Comparison of ENCODE assay signal across 9 cellular contexts in the genomic region with DNA sequence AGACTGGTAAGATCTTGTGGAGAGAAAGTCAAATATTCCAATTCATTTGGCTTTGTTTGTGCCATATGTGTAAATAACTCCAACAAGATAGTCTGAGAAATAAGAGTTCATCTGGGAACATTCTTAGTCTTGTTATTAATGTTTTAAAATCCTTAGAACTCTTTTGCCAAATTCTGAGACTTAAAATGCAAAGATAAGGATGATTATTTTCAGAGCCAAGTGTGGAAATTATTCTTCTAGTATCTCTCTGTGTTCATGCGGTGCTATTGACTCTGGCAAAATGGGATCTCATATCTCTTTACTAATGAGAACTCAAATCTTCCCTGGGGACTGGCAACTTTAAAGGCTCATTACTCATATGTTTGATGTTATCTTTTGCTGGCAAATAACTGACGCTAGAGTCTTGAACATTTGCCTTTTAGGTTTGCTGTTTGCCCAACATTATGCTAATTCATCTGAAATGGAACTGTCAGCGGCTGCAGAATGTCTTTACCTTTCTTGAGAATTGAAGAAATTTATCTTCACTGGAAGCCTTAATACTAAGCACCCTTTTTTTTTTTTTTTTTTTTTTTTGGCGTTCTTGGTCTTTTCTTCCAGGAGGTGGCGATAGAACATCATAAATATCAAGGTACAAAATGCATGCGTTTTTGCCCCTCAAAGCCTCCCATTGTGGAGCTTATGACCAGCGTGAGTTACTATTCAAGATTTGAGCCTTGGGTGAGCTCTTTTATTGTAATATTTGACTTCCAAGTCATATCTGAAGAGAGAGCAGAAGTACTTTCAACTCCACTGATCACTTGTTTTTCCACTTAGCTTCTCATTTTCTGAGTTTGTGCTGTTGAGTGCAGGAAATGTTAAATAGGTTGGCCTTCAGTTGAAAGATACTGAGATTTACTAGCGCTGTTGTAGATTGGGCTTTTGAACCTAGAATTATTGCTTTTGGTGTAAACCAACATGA.
DNase-seq lines count a peak whose midpoint lies in the region; ATAC-seq and TF ChIP-seq lines count a peak whose summit lies in the region.
"Had no signal": no experiment of that assay in that cellular context is flagged by ENCODE, and none has a peak within 500 bp of the region (broad histone marks: within the 10 kb centered on the region; RNA-seq: fewer than 3 reads in every experiment).

No MANE protein-coding gene starts in this region.

- peaks cover 3% of the 10 kb centered on the region for H3K36me3 Mint-ChIP-seq in endodermal cell (ENCODE audit: low read depth)

- H4K20me1 ChIP-seq in Loucy (ENCODE audit: insufficient read depth, low read length, poor library complexity, severe bottlenecking), result no peaks in the 10 kb centered on the region

- H2AFZ ChIP-seq in Loucy (ENCODE audit: low read length), result peak overlapping the region; percentile 44; the same call in 1 of the 2 replicates

- H3K27ac Mint-ChIP-seq in endodermal cell, result no peak overlapping the region

- peak; percentile 46 for TF ChIP-seq CTCF in GM06990 (IDR thresholded peaks at IDR 0.05; ENCODE audit: insufficient read depth, low read length, poor library complexity, severe bottlenecking)
- peak; percentile 81 for TF ChIP-seq CTCF in Loucy (conservative IDR thresholded peaks at IDR 0.05; ENCODE audit: low read length)
- TF ChIP-seq CTCF in endodermal cell (conservative IDR thresholded peaks at IDR 0.05), result peak; percentile 79

- H3K4me2 ChIP-seq in Loucy (ENCODE audit: low read depth, low read length, poor library complexity, severe bottlenecking), result peak overlapping the region; percentile 47

- peak; percentile 40 for DNase-seq in AG08395 (ENCODE audit: low spot score)
- peak; percentile 17 for DNase-seq in GM06990 (ENCODE audit: extremely low read depth, insufficient read length)
- DNase-seq in RKO (ENCODE audit: low spot score), result peak; percentile 66
- DNase-seq in endodermal cell, result peak; percentile 51
- peak; percentile 41 for DNase-seq in midbrain (lab: John Stamatoyannopoulos, UW)

- H3K4me1 Mint-ChIP-seq in endodermal cell, result peaks cover 15% of the 10 kb centered on the region

- H3K9me3 Mint-ChIP-seq in endodermal cell, result no peaks in the 10 kb centered on the region

- no peaks in the 10 kb centered on the region for H3F3A ChIP-seq in Loucy (ENCODE audit: low read depth)

- H3K9me2 ChIP-seq in Loucy (replicated peaks; ENCODE audit: low read depth, low read length), result no peaks in the 10 kb centered on the region

- WGBS in endodermal cell (ENCODE audit: insufficient coverage in 1 of 2, insufficient read length in 1 of 2), 2 experiments, result 35 to 37% methylated on average over 3 to 7 of the region's 8 CpGs

- ATAC-seq in HG03139 (IDR thresholded peaks at IDR 0.05; ENCODE audit: unreplicated experiment), result no peak
- no peak for ATAC-seq in GM18517 (IDR thresholded peaks at IDR 0.05; ENCODE audit: unreplicated experiment)

- H3K4me3 ChIP-seq in GM06990 (replicated peaks; ENCODE audit: low read depth, low read length) (no peak overlapping the region), Loucy (ENCODE audit: low read length, poor library complexity, severe bottlenecking) (no peak overlapping the region), endodermal cell (ENCODE audit: low read length) (no peak overlapping the region)

- H3K79me2 ChIP-seq in Loucy (ENCODE audit: insufficient read depth, low read length), result no peaks in the 10 kb centered on the region

- peaks cover 16% of the 10 kb centered on the region for H3K27me3 Mint-ChIP-seq in endodermal cell (ENCODE audit: insufficient read depth)

- H3K9ac ChIP-seq in Loucy (ENCODE audit: low read depth, low read length, poor library complexity, severe bottlenecking), result no peak overlapping the region
- H3K9ac ChIP-seq in endodermal cell (ENCODE audit: extremely low read depth, low read length, poor library complexity, severe bottlenecking), result no peak overlapping the region

- H3K4me3 Mint-ChIP-seq in endodermal cell, result no peak overlapping the region

- H3K9me3 ChIP-seq in Loucy (ENCODE audit: insufficient read depth, low read depth, low read length) (no peaks in the 10 kb centered on the region), endodermal cell (ENCODE audit: control insufficient read depth, low read length) (no peaks in the 10 kb centered on the region)

- H3K27me3 ChIP-seq in GM06990 (replicated peaks; ENCODE audit: control insufficient read depth, insufficient read depth, low read length), result no peaks in the 10 kb centered on the region
- no peaks in the 10 kb centered on the region for H3K27me3 ChIP-seq in Loucy (ENCODE audit: insufficient read depth, low read length, poor library complexity, severe bottlenecking)
- peaks cover 18% of the 10 kb centered on the region for H3K27me3 ChIP-seq in endodermal cell (ENCODE audit: control insufficient read depth, insufficient read depth, low read length, poor library complexity, severe bottlenecking)

- H3K27ac ChIP-seq in endodermal cell (ENCODE audit: low read depth, low read length), result no peak overlapping the region
- H3K27ac ChIP-seq: HL-60 had no signal

- H3K36me3 ChIP-seq in GM06990 (ENCODE audit: control insufficient read depth, insufficient read depth, low read length) (no peaks in the 10 kb centered on the region), Loucy (ENCODE audit: insufficient read depth, low read length) (no peaks in the 10 kb centered on the region), endodermal cell (ENCODE audit: control insufficient read depth, insufficient read depth, low read length) (no peaks in the 10 kb centered on the region)

- H3K4me1 ChIP-seq in Loucy (ENCODE audit: insufficient read depth, low read length, poor library complexity, severe bottlenecking), result no peaks in the 10 kb centered on the region
- peaks cover 7% of the 10 kb centered on the region for H3K4me1 ChIP-seq in endodermal cell (ENCODE audit: control insufficient read depth, insufficient read depth, low read length)
